29 cellular contexts compared by ENCODE assay signal in genomic region chr3:156407617-156408225, GRCh38.
"Had no signal": no experiment of that assay in that cellular context is flagged by ENCODE, and none has a peak within 500 bp of the region (broad histone marks: within the 10 kb centered on the region; RNA-seq: fewer than 3 reads in every experiment).

No MANE protein-coding gene starts in this region.

- H3K4me1 ChIP-seq: ascending aorta, breast epithelium, esophagus muscularis mucosa, foreskin keratinocyte, gastrocnemius medialis had no signal

- H3K27me3 Mint-ChIP-seq: brain had no signal

- H3K36me3 Mint-ChIP-seq: activated naive CD4-positive, alpha-beta T cell treated with anti-CD3 and anti-CD28 coated beads, Interleukin-2, amount 10 ng/mL, durations not matched to agents 7 days and 5 days; activated naive CD4-positive, alpha-beta T cell treated with anti-CD3 and anti-CD28 coated beads, Interleukin-2, amount 50 U/mL, for 72 hours; activated naive CD8-positive, alpha-beta T cell treated with anti-CD3 and anti-CD28 coated beads, Interleukin-2, amount 10 ng/mL, durations not matched to agents 7 days and 5 days; brain; WTC11 had no signal

- H3K27ac Mint-ChIP-seq: activated CD4-positive, alpha-beta memory T cell treated with anti-CD3 and anti-CD28 coated beads, Interleukin-2, amount 10 ng/mL, durations not matched to agents 7 days and 5 days; activated CD4-positive, alpha-beta T cell treated with anti-CD3 and anti-CD28 coated beads, Interleukin-2, amount 10 ng/mL, durations not matched to agents 7 days and 5 days; activated naive CD4-positive, alpha-beta T cell treated with anti-CD3 and anti-CD28 coated beads, Interleukin-2, amount 10 ng/mL, durations not matched to agents 7 days and 5 days; activated naive CD4-positive, alpha-beta T cell treated with anti-CD3 and anti-CD28 coated beads, Interleukin-2, amount 50 U/mL, for 72 hours; activated naive CD8-positive, alpha-beta T cell treated with anti-CD3 and anti-CD28 coated beads, Interleukin-2, amount 10 ng/mL, durations not matched to agents 7 days and 5 days; activated T-cell treated with anti-CD3 and anti-CD28 coated beads, Interleukin-2, amount 50 U/mL, for 24 hours; activated T-cell treated with anti-CD3 and anti-CD28 coated beads, Interleukin-2, amount 50 U/mL, for 72 hours; effector memory CD8-positive, alpha-beta T cell; WTC11 had no signal

- H3K4me1 Mint-ChIP-seq: activated CD4-positive, alpha-beta memory T cell treated with anti-CD3 and anti-CD28 coated beads, Interleukin-2, amount 10 ng/mL, durations not matched to agents 7 days and 5 days; activated CD4-positive, alpha-beta T cell treated with anti-CD3 and anti-CD28 coated beads, Interleukin-2, amount 10 ng/mL, durations not matched to agents 7 days and 5 days; activated naive CD4-positive, alpha-beta T cell treated with anti-CD3 and anti-CD28 coated beads, Interleukin-2, amount 10 ng/mL, durations not matched to agents 7 days and 5 days; activated naive CD8-positive, alpha-beta T cell treated with anti-CD3 and anti-CD28 coated beads, Interleukin-2, amount 10 ng/mL, durations not matched to agents 7 days and 5 days had no signal

- H3K4me3 Mint-ChIP-seq: activated CD4-positive, alpha-beta memory T cell treated with anti-CD3 and anti-CD28 coated beads, Interleukin-2, amount 10 ng/mL, durations not matched to agents 7 days and 5 days; activated CD4-positive, alpha-beta T cell treated with anti-CD3 and anti-CD28 coated beads, Interleukin-2, amount 10 ng/mL, durations not matched to agents 7 days and 5 days; activated naive CD4-positive, alpha-beta T cell treated with anti-CD3 and anti-CD28 coated beads, Interleukin-2, amount 10 ng/mL, durations not matched to agents 7 days and 5 days; activated naive CD8-positive, alpha-beta T cell treated with anti-CD3 and anti-CD28 coated beads, Interleukin-2, amount 10 ng/mL, durations not matched to agents 7 days and 5 days; activated T-cell treated with anti-CD3 and anti-CD28 coated beads, Interleukin-2, amount 50 U/mL, for 24 hours; activated T-cell treated with anti-CD3 and anti-CD28 coated beads, Interleukin-2, amount 50 U/mL, for 72 hours; brain; effector memory CD8-positive, alpha-beta T cell; WTC11 had no signal

- ATAC-seq: activated naive CD4-positive, alpha-beta T cell treated with anti-CD3 and anti-CD28 coated beads, Interleukin-2, amount 50 U/mL, for 72 hours; activated T-cell treated with anti-CD3 and anti-CD28 coated beads, Interleukin-2, amount 50 U/mL, for 72 hours; effector memory CD8-positive, alpha-beta T cell; foreskin keratinocyte; gastrocnemius medialis had no signal

- H3K27ac ChIP-seq: ascending aorta, breast epithelium, esophagus muscularis mucosa, foreskin keratinocyte, gastrocnemius medialis, VCaP had no signal

- H3K27me3 ChIP-seq: ascending aorta, breast epithelium, esophagus muscularis mucosa, gastrocnemius medialis had no signal

- H3K9me3 Mint-ChIP-seq: activated CD4-positive, alpha-beta memory T cell treated with anti-CD3 and anti-CD28 coated beads, Interleukin-2, amount 10 ng/mL, durations not matched to agents 7 days and 5 days; activated CD4-positive, alpha-beta T cell treated with anti-CD3 and anti-CD28 coated beads, Interleukin-2, amount 10 ng/mL, durations not matched to agents 7 days and 5 days; activated naive CD4-positive, alpha-beta T cell treated with anti-CD3 and anti-CD28 coated beads, Interleukin-2, amount 10 ng/mL, durations not matched to agents 7 days and 5 days; activated naive CD4-positive, alpha-beta T cell treated with anti-CD3 and anti-CD28 coated beads, Interleukin-2, amount 50 U/mL, for 72 hours; activated naive CD8-positive, alpha-beta T cell treated with anti-CD3 and anti-CD28 coated beads, Interleukin-2, amount 10 ng/mL, durations not matched to agents 7 days and 5 days; activated T-cell treated with anti-CD3 and anti-CD28 coated beads, Interleukin-2, amount 50 U/mL, for 24 hours; activated T-cell treated with anti-CD3 and anti-CD28 coated beads, Interleukin-2, amount 50 U/mL, for 72 hours; effector memory CD8-positive, alpha-beta T cell; WTC11 had no signal

- H3K36me3 ChIP-seq: ascending aorta, breast epithelium, esophagus muscularis mucosa, gastrocnemius medialis had no signal

- H3K9me3 ChIP-seq: ascending aorta, breast epithelium, esophagus muscularis mucosa, gastrocnemius medialis had no signal

- H3K4me3 ChIP-seq: ascending aorta, breast epithelium, esophagus muscularis mucosa, gastrocnemius medialis had no signal

- DNase-seq: activated CD4-positive, alpha-beta memory T cell treated with anti-CD3 and anti-CD28 coated beads, Interleukin-2, amount 10 ng/mL, durations not matched to agents 7 days and 5 days; activated CD4-positive, alpha-beta T cell treated with anti-CD3 and anti-CD28 coated beads for 1 hour; activated CD4-positive, alpha-beta T cell treated with anti-CD3 and anti-CD28 coated beads for 4 hours; activated CD4-positive, alpha-beta T cell treated with anti-CD3 and anti-CD28 coated beads, Interleukin-2, amount 10 ng/mL, durations not matched to agents 7 days and 5 days; activated CD4-positive, alpha-beta T cell treated with anti-CD3 and anti-CD28 coated beads, Interleukin-2, amount 50 U/mL, for 4 hours; activated CD8-positive, alpha-beta memory T cell treated with anti-CD3 and anti-CD28 coated beads, Interleukin-2, amount 50 U/mL, for 48 hours; activated gamma-delta T cell; activated naive CD4-positive, alpha-beta T cell; activated naive CD4-positive, alpha-beta T cell treated with anti-CD3 and anti-CD28 coated beads, Interleukin-2, amount 10 ng/mL, durations not matched to agents 7 days and 5 days; activated naive CD8-positive, alpha-beta T cell treated with anti-CD3 and anti-CD28 coated beads, Interleukin-2, amount 10 ng/mL, durations not matched to agents 7 days and 5 days; activated T-cell treated with anti-CD3 and anti-CD28 coated beads for 4 hours; activated T-cell treated with anti-CD3 and anti-CD28 coated beads, Interleukin-2, amount 50 U/mL, for 24 hours; activated T-cell treated with anti-CD3 and anti-CD28 coated beads, Interleukin-2, amount 50 U/mL, for 72 hours; cortex of kidney; dermis blood vessel endothelial cell; effector CD4-positive, alpha-beta T cell; effector memory CD8-positive, alpha-beta T cell; erythroblast; foreskin keratinocyte; gastrocnemius medialis; glutamatergic neuron; T-helper 2 cell had no signal
